Comparison of ENCODE assay signal across 8 cellular contexts in genomic region chr12:129911437-129912049, GRCh38. TPM values are rescaled to one million over a fixed set of nuclear protein-coding genes. Genes with fewer than 3 reads are reported as not detected.
DNase-seq lines count a peak whose midpoint lies in the region; ATAC-seq and TF ChIP-seq lines count a peak whose summit lies in the region.

No MANE protein-coding gene starts in this region.

- H3K27me3 Mint-ChIP-seq in chondrocyte (ENCODE audit: low read depth), result peaks cover 34% of the 10 kb centered on the region

- peaks cover 6% of the 10 kb centered on the region for H3K4me1 Mint-ChIP-seq in chondrocyte (ENCODE audit: low read depth)

- H3K9me3 Mint-ChIP-seq in chondrocyte (ENCODE audit: low read depth), result no peaks in the 10 kb centered on the region

- no peak overlapping the region for H3K4me3 Mint-ChIP-seq in chondrocyte (ENCODE audit: unreplicated experiment)

- DNase-seq in COLO668 (lab: John Stamatoyannopoulos, UW; ENCODE audit: unreplicated experiment) (peak; percentile 75), NCI-H748 treated with DMSO at 0.1 percent for 48 hours (lab: John Stamatoyannopoulos, UW) (peak; percentile 85), chondrocyte (ENCODE audit: low spot score) (no peak), lung microvascular endothelial cell (ENCODE audit: low read depth in 2 of 2) (peak; percentile 25 to 43)
- DNase-seq in activated effector memory CD4-positive, alpha-beta T cell treated with anti-CD3 and anti-CD28 coated beads, Interleukin-2, amount 50 U/mL, for 16 hours, result no peak
- DNase-seq in effector CD4-positive, alpha-beta T cell, result no peak

- TF ChIP-seq CTCF in chondrocyte (IDR thresholded peaks at IDR 0.05), result peak; percentile 96

- H3K36me3 Mint-ChIP-seq in chondrocyte (ENCODE audit: low read depth), result no peaks in the 10 kb centered on the region

- ATAC-seq in GM18861 (IDR thresholded peaks at IDR 0.05; ENCODE audit: unreplicated experiment) (peak; percentile 70), HG03354 (IDR thresholded peaks at IDR 0.05; ENCODE audit: poor library complexity, severe bottlenecking, unreplicated experiment) (peak; percentile 81)

- no peak overlapping the region for H3K27ac Mint-ChIP-seq in chondrocyte (ENCODE audit: unreplicated experiment)

RNA-seq across cellular contexts. Expression of gene TMEM132D, which starts 7.7 kb away (rescaled TPM):
- 1.4 to 3.7 TPM (median 3.1 TPM) in 3 replicates for total RNA-seq in chondrocyte
- total RNA-seq in lung microvascular endothelial cell, result not detected in 2 replicates

Comparison
In these comparisons a context has a peak if more than half of its experiments do, and no peak if none do; other contexts are left out.
1. DNase-seq: peak in COLO668 (single experiment), NCI-H748 treated with DMSO at 0.1 percent for 48 hours (single experiment) and lung microvascular endothelial cell (2 of 2); none in chondrocyte (single experiment), activated effector memory CD4-positive, alpha-beta T cell treated with anti-CD3 and anti-CD28 coated beads, Interleukin-2, amount 50 U/mL, for 16 hours (single experiment) and effector CD4-positive, alpha-beta T cell (single experiment).